In the genomic region with DNA sequence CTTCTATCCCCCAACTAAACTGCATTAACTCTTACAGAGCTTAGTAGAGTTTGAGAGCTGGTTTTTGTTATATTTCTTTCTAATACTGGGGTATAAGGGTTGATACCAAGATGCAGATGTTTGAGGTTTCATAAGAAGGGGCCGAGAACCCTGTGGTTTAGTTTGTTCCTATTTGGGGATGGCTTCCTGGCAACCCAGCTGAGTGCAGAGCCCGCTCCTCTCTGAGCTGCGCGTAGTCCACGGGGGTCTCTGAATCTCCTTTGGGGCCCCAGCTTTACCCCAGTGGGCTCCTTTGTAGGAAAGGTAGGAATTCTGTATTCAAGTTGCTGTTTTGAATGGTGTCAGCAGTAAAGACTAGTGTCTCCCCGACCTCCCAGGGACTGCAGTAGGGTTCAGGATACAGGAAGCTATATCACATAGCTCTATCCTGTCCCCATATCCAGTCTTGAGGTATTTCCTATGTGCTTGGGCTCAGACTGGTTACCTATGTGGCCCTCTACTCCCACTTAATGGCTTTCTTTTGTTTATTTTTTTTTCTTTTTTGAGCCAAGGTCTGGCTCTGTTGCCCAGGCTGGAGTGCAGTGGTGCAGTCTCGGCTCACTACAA, we compare ENCODE assay signal across 11 cellular contexts. TPM values are rescaled to one million over a fixed set of nuclear protein-coding genes. Genes with fewer than 3 reads are reported as not detected.
DNase-seq lines count a peak whose midpoint lies in the region; ATAC-seq, FAIRE-seq and TF ChIP-seq lines count a peak whose summit lies in the region.
"Had no signal": no experiment of that assay in that cellular context is flagged by ENCODE, and none has a peak within 500 bp of the region (broad histone marks: within the 10 kb centered on the region; RNA-seq: fewer than 3 reads in every experiment).

No MANE protein-coding gene starts in this region.

- FAIRE-seq in HTR-8/SVneo (lab: Jason Lieb, UNC): no peak
- FAIRE-seq: endothelial cell of umbilical vein, H54 had no signal

- H3K4me3 ChIP-seq in GM23248 (no peak overlapping the region), NB4 (ENCODE audit: low read depth, low read length) (peak overlapping the region; percentile 16), skin epidermis (no peak overlapping the region), prostate gland (no peak overlapping the region)

- H3K4me2 ChIP-seq in GM23248 (ENCODE audit: unreplicated experiment): no peak overlapping the region

- no peak overlapping the region for H3K9ac ChIP-seq in GM23248

- no peaks in the 10 kb centered on the region for H3K27me3 ChIP-seq in GM23248 (replicated peaks; ENCODE audit: insufficient read depth)
- no peaks in the 10 kb centered on the region for H3K27me3 ChIP-seq in prostate gland (replicated peaks; ENCODE audit: insufficient read depth)

- H3K27ac ChIP-seq in GM23248 (0 out of 2 replicates have a peak overlapping the region, but pooled peaks have one; percentile 16), skin epidermis (peak overlapping the region in 14 of 21 experiments; percentile 20 to 76 (median 48)), prostate gland (no peak overlapping the region)

- H3K4me1 ChIP-seq in GM23248 (ENCODE audit: insufficient read depth): peaks cover 27% of the 10 kb centered on the region
- no peaks in the 10 kb centered on the region for H3K4me1 ChIP-seq in prostate gland (replicated peaks)

- intact Hi-C loops in prostate gland (cut with DNase I): no loop called here

- DNase-seq in GM23248: no peak
- peak; percentile 74 for DNase-seq in NB4 (ENCODE audit: low read depth)
- DNase-seq in prostate gland (ENCODE audit: low spot score): no peak
- DNase-seq in HTR-8/SVneo (ENCODE audit: insufficient read length, low spot score): no peak
- DNase-seq in GM03348 (ENCODE audit: low spot score): no peak
- DNase-seq: NCI-H526 had no signal

- 90 to 91% methylated on average over 7 of the region's 7 CpGs for WGBS in GM23248 (ENCODE audit: low coverage in 1 of 2, low lambda C conversion rate in 2 of 2, missing lambda C conversion rate in 2 of 2), 2 experiments
- 83% methylated on average over 7 of the region's 7 CpGs for WGBS in prostate gland

- H2AFZ ChIP-seq in GM23248: no peak overlapping the region

- peaks cover 19% of the 10 kb centered on the region; the same call in 1 of the 2 replicates for H3F3A ChIP-seq in GM23248 (ENCODE audit: insufficient read depth)

- no peaks in the 10 kb centered on the region for H4K20me1 ChIP-seq in GM23248 (ENCODE audit: insufficient read depth)

- no peaks in the 10 kb centered on the region for H3K9me2 ChIP-seq in GM23248 (ENCODE audit: insufficient read depth)

- no peaks in the 10 kb centered on the region for H3K36me3 ChIP-seq in GM23248 (ENCODE audit: low read depth)
- H3K36me3 ChIP-seq in prostate gland: no peaks in the 10 kb centered on the region

- no peaks in the 10 kb centered on the region for H3K79me2 ChIP-seq in GM23248 (ENCODE audit: insufficient read depth)

- in situ Hi-C loops in GM23248 (cut with MboI): no loop called here

- TF ChIP-seq CTCF in NB4 (IDR thresholded peaks at IDR 0.05; ENCODE audit: low read depth, low read length) (no peak), prostate gland (IDR thresholded peaks at IDR 0.05) (no peak)

- TF ChIP-seq POLR2A in NB4 (IDR thresholded peaks at IDR 0.05; ENCODE audit: extremely low read depth, insufficient read length) (no peak), prostate gland (IDR thresholded peaks at IDR 0.05) (no peak)

- ATAC-seq in GM18868 (IDR thresholded peaks at IDR 0.05; ENCODE audit: unreplicated experiment): peak; percentile 59
- no peak for ATAC-seq in HG03457 (IDR thresholded peaks at IDR 0.05; ENCODE audit: unreplicated experiment)

- H3K9me3 ChIP-seq in GM23248 (ENCODE audit: low read depth): no peaks in the 10 kb centered on the region
- no peaks in the 10 kb centered on the region for H3K9me3 ChIP-seq in prostate gland

RNA-seq across cellular contexts. Expression of a gene that starts 25.4 kb away (rescaled TPM):
- 1.9 and 2.1 TPM in 2 replicates for total RNA-seq in GM23248 (2014; rRNA removed; shearing (Covaris generic))
- polyA plus RNA-seq in GM23248 (2016; fragmentation: Nextera tagmentation; extraction: Ambion mirVana): 0.70 and 0.78 TPM in 2 replicates
- 100 to 1,000 TPM in 1 of 2 donors, 1 to 10 TPM in 1; 2.7 to 118 TPM for total RNA-seq in prostate gland
- polyA plus RNA-seq: endothelial cell of umbilical vein had no signal

Comparison
In these comparisons a context has a peak if more than half of its experiments do, and no peak if none do; other contexts are left out.
1. H3K27ac ChIP-seq: peak in GM23248 (single experiment) and skin epidermis (14 of 21); none in prostate gland (0 of 2).